23 cellular contexts compared by ENCODE assay signal in the genomic region with DNA sequence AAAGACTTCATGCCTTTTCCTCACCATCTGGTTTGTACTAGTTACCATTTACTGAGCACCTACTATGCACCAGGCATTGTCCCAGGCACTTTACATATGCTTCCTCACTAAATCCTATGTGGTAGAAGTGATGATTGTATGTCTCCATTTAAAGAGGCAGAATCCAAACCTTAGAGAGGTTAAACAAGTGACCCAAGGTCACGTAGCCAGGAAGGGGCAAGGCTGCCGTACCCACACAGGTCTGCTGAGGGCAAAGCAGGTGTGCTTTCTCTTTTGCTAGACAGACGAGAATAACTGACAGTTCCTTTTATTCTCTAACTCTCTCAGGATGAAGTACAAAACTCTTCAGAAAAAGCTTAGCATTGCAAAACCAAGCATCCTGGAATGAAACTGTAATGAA.
"Had no signal": no experiment of that assay in that cellular context is flagged by ENCODE, and none has a peak within 500 bp of the region (broad histone marks: within the 10 kb centered on the region; RNA-seq: fewer than 3 reads in every experiment).

No MANE protein-coding gene starts in this region.

- H3K27me3 ChIP-seq: colonic mucosa, esophagus squamous epithelium, gastrocnemius medialis, gastroesophageal sphincter had no signal

- H3K27ac ChIP-seq: colonic mucosa, coronary artery, dorsolateral prefrontal cortex, epithelial cell of prostate, esophagus muscularis mucosa, esophagus squamous epithelium, gastrocnemius medialis, gastroesophageal sphincter, heart left ventricle, heart right ventricle had no signal

- H3K36me3 ChIP-seq: colonic mucosa, esophagus muscularis mucosa, esophagus squamous epithelium, gastrocnemius medialis, gastroesophageal sphincter, heart left ventricle, heart right ventricle had no signal

- H3K9me3 ChIP-seq: colonic mucosa, esophagus squamous epithelium, gastrocnemius medialis had no signal

- ATAC-seq: effector memory CD8-positive, alpha-beta T cell; esophagus mucosa; gastrocnemius medialis; gastroesophageal sphincter; heart left ventricle; heart right ventricle had no signal

- H3K4me3 ChIP-seq: colonic mucosa, coronary artery, dorsolateral prefrontal cortex, esophagus muscularis mucosa, esophagus squamous epithelium, gastrocnemius medialis, gastroesophageal sphincter, heart left ventricle, heart right ventricle had no signal

- H3K4me1 ChIP-seq: colonic mucosa, esophagus muscularis mucosa, esophagus squamous epithelium, gastrocnemius medialis, gastroesophageal sphincter, heart left ventricle, heart right ventricle had no signal

- DNase-seq: colonic mucosa; cortex of kidney; dermis blood vessel endothelial cell; dorsolateral prefrontal cortex; effector CD4-positive, alpha-beta T cell; effector CD8-positive, alpha-beta T cell; effector memory CD4-positive, alpha-beta T cell; effector memory CD8-positive, alpha-beta T cell; endodermal cell; erythroblast; esophagus squamous epithelium; foreskin fibroblast; foreskin melanocyte; gastrocnemius medialis; glutamatergic neuron; head of caudate nucleus; heart left ventricle; heart right ventricle had no signal
